Comparison of ENCODE assay signal across 14 cellular contexts in genomic region chr7:47601881-47602249, GRCh38. TPM values are rescaled to one million over a fixed set of nuclear protein-coding genes. Genes with fewer than 3 reads are reported as not detected.
DNase-seq lines count a peak whose midpoint lies in the region; ATAC-seq and TF ChIP-seq lines count a peak whose summit lies in the region.
"Had no signal": no experiment of that assay in that cellular context is flagged by ENCODE, and none has a peak within 500 bp of the region (broad histone marks: within the 10 kb centered on the region; RNA-seq: fewer than 3 reads in every experiment).

No MANE protein-coding gene starts in this region.

- H3K4me2 ChIP-seq in OCI-LY3 (ENCODE audit: low read length) (peak overlapping the region; percentile 78), smooth muscle cell (peak overlapping the region; percentile 71)

- DNase-seq in smooth muscle cell (lab: John Stamatoyannopoulos, UW; ENCODE audit: unreplicated experiment) (no peak), hypothalamus (lab: John Stamatoyannopoulos, UW) (no peak), midbrain (lab: John Stamatoyannopoulos, UW) (no peak)
- DNase-seq: activated gamma-delta T cell treated with Interleukin-2 at 50 U/mL for 16 hours; CD4-positive, alpha-beta T cell; NCI-H1694 treated with DMSO at 0.1 percent for 48 hours; NCI-H446 treated with DMSO at 0.1 percent for 48 hours; stimulated activated naive CD4-positive, alpha-beta T cell had no signal

- TF ChIP-seq CTCF in OCI-LY3 (IDR thresholded peaks at IDR 0.05; ENCODE audit: low read depth, low read length) (no peak), smooth muscle cell (IDR thresholded peaks at IDR 0.05; ENCODE audit: borderline replicate concordance, insufficient read depth, poor library complexity, severe bottlenecking) (no peak)

- H3K36me3 ChIP-seq in OCI-LY3 (replicated peaks; ENCODE audit: low read depth, low read length) (no peaks in the 10 kb centered on the region), esophagus (ENCODE audit: control insufficient read depth in 2 of 2, insufficient read depth in 2 of 2, low read length in 1 of 2) (no peaks in the 10 kb centered on the region), smooth muscle cell (ENCODE audit: low read depth) (no peaks in the 10 kb centered on the region)

- H3K9me3 ChIP-seq in OCI-LY3 (ENCODE audit: insufficient read depth, low read length) (peaks cover 5% of the 10 kb centered on the region; the same call in 1 of the 2 replicates), esophagus (ENCODE audit: control insufficient read depth in 2 of 2, insufficient read depth in 1 of 2, low read depth in 1 of 2, low read length in 1 of 2) (peaks cover 0 to 7% of the 10 kb centered on the region in 2 donors), smooth muscle cell (replicated peaks; ENCODE audit: low read depth) (peaks cover 8% of the 10 kb centered on the region)

- peaks cover 25% of the 10 kb centered on the region for H3K4me1 ChIP-seq in OCI-LY3 (ENCODE audit: low read length)
- peaks cover 2 to 27% of the 10 kb centered on the region in 2 donors for H3K4me1 ChIP-seq in esophagus (ENCODE audit: control insufficient read depth in 2 of 2, insufficient read depth in 2 of 2, low read length in 1 of 2)
- H3K4me1 ChIP-seq in smooth muscle cell (ENCODE audit: low read depth): peaks cover 6% of the 10 kb centered on the region

- WGBS in esophagus, 2 donors: 69 to 81% methylated on average over 2 of the region's 2 CpGs
- 85% methylated on average over 2 of the region's 2 CpGs for WGBS in smooth muscle cell (ENCODE audit: low lambda C conversion rate)

- H3K27ac ChIP-seq in OCI-LY3 (ENCODE audit: low read length) (peak overlapping the region; percentile 40; the same call in 1 of the 2 replicates), esophagus (ENCODE audit: low read depth in 2 of 2, low read length in 1 of 2) (peak overlapping the region; percentile 60 to 70), smooth muscle cell (ENCODE audit: low read depth) (peak overlapping the region; percentile 82)

- ATAC-seq in GM21528 (IDR thresholded peaks at IDR 0.05; ENCODE audit: low FRiP score, unreplicated experiment): peak; percentile 9
- no peak for ATAC-seq in GM21390 (IDR thresholded peaks at IDR 0.05; ENCODE audit: unreplicated experiment)
- no peak for ATAC-seq in HG03175 (IDR thresholded peaks at IDR 0.05; ENCODE audit: unreplicated experiment)
- ATAC-seq: sciatic nerve had no signal

- H3K9ac ChIP-seq in OCI-LY3 (ENCODE audit: low read length) (no peak overlapping the region), smooth muscle cell (ENCODE audit: low read depth) (no peak overlapping the region)

- no peaks in the 10 kb centered on the region for H3K27me3 ChIP-seq in OCI-LY3 (ENCODE audit: low read depth, low read length)
- H3K27me3 ChIP-seq in esophagus (ENCODE audit: control insufficient read depth in 1 of 2, insufficient read depth in 2 of 2, low read length in 2 of 2): no peaks in the 10 kb centered on the region
- no peaks in the 10 kb centered on the region for H3K27me3 ChIP-seq in smooth muscle cell (ENCODE audit: low read depth)

- H3K4me3 ChIP-seq in OCI-LY3 (ENCODE audit: low read length) (0 out of 2 replicates have a peak overlapping the region, but pooled peaks have one; percentile 37), esophagus (ENCODE audit: low read depth in 1 of 2, low read length in 2 of 2) (no peak overlapping the region), smooth muscle cell (no peak overlapping the region)

- no peaks in the 10 kb centered on the region for H3K79me2 ChIP-seq in OCI-LY3 (ENCODE audit: low read length)
- no peaks in the 10 kb centered on the region for H3K79me2 ChIP-seq in smooth muscle cell (ENCODE audit: low read depth)

- H4K20me1 ChIP-seq in OCI-LY3 (ENCODE audit: insufficient read depth, low read length): no peaks in the 10 kb centered on the region
- H4K20me1 ChIP-seq in smooth muscle cell (ENCODE audit: low read depth): no peaks in the 10 kb centered on the region

- H3F3A ChIP-seq in smooth muscle cell (ENCODE audit: low read depth): peaks cover 13% of the 10 kb centered on the region

- H2AFZ ChIP-seq in OCI-LY3 (ENCODE audit: low read depth, low read length) (peak overlapping the region; percentile 33; the same call in 1 of the 2 replicates), smooth muscle cell (ENCODE audit: low read depth) (no peak overlapping the region)

RNA-seq across cellular contexts. Expression of gene TNS3, which starts 20.0 kb away (rescaled TPM):
- polyA plus RNA-seq in esophagus: 1 to 10 TPM; 2.7 to 3.4 TPM
- total RNA-seq in smooth muscle cell: 46.6 and 50.5 TPM in 2 replicates
- polyA plus RNA-seq in smooth muscle cell: 27.5 and 32.6 TPM in 2 replicates
